Comparison of ENCODE assay signal across 8 cellular contexts in genomic region chrX:48575642-48576041, GRCh38. TPM values are rescaled to one million over a fixed set of nuclear protein-coding genes. Genes with fewer than 3 reads are reported as not detected.
DNase-seq lines count a peak whose midpoint lies in the region; ATAC-seq and TF ChIP-seq lines count a peak whose summit lies in the region.

No MANE protein-coding gene starts in this region.

- H3K4me1 ChIP-seq in RWPE2 (ENCODE audit: insufficient read depth, poor library complexity, severe bottlenecking) (peaks cover 20% of the 10 kb centered on the region), esophagus (ENCODE audit: control insufficient read depth in 2 of 2, insufficient read depth in 2 of 2, low read length in 1 of 2) (peaks cover 0 to 6% of the 10 kb centered on the region in 2 donors)

- 66 to 73% methylated on average over 13 of the region's 13 CpGs for WGBS in esophagus, 2 donors

- H3K4me1 Mint-ChIP-seq in progenitor cell of endocrine pancreas (ENCODE audit: low read depth), result peaks cover 9% of the 10 kb centered on the region

- H3K36me3 Mint-ChIP-seq in progenitor cell of endocrine pancreas (ENCODE audit: insufficient read depth), result peaks cover 22% of the 10 kb centered on the region

- ATAC-seq in RWPE2 (ENCODE audit: low read depth) (no peak), HG03442 (IDR thresholded peaks at IDR 0.05; ENCODE audit: unreplicated experiment) (no peak), HG03039 (IDR thresholded peaks at IDR 0.05; ENCODE audit: unreplicated experiment) (no peak)

- H3K27ac ChIP-seq in RWPE2 (ENCODE audit: poor library complexity, severe bottlenecking), result peak overlapping the region; percentile 91
- peak overlapping the region; percentile 40 to 97 for H3K27ac ChIP-seq in esophagus (ENCODE audit: low read depth in 2 of 2, low read length in 1 of 2)

- DNase-seq in GM12864 (ENCODE audit: low read depth) (no peak), RWPE2 (ENCODE audit: low spot score) (no peak), progenitor cell of endocrine pancreas (ENCODE audit: low spot score, unreplicated experiment) (no peak), T-helper 9 cell (no peak), EL (no peak)

- H3K27me3 Mint-ChIP-seq in progenitor cell of endocrine pancreas, result no peaks in the 10 kb centered on the region

- H3K4me3 Mint-ChIP-seq in progenitor cell of endocrine pancreas (ENCODE audit: low read depth), result peak overlapping the region; percentile 93

- H3K9me3 ChIP-seq in RWPE2 (ENCODE audit: severe bottlenecking), result no peaks in the 10 kb centered on the region
- H3K9me3 ChIP-seq in esophagus (ENCODE audit: control insufficient read depth in 2 of 2, insufficient read depth in 1 of 2, low read depth in 1 of 2, low read length in 1 of 2), result peaks cover 0 to 6% of the 10 kb centered on the region in 2 donors

- H3K27ac Mint-ChIP-seq in progenitor cell of endocrine pancreas, result peak overlapping the region; percentile 99

- H3K9me3 Mint-ChIP-seq in progenitor cell of endocrine pancreas (ENCODE audit: low read depth), result peaks cover 15% of the 10 kb centered on the region

- TF ChIP-seq CTCF in GM12864 (IDR thresholded peaks at IDR 0.05; ENCODE audit: low read depth, low read length, missing control alignments) (no peak), RWPE2 (IDR thresholded peaks at IDR 0.05; ENCODE audit: poor library complexity, severe bottlenecking) (no peak), progenitor cell of endocrine pancreas (IDR thresholded peaks at IDR 0.05; ENCODE audit: unreplicated experiment) (no peak)

- H3K36me3 ChIP-seq in RWPE2 (ENCODE audit: low read depth), result peaks cover 55% of the 10 kb centered on the region
- H3K36me3 ChIP-seq in esophagus (ENCODE audit: control insufficient read depth in 2 of 2, insufficient read depth in 2 of 2, low read length in 1 of 2), result peaks cover 3 to 20% of the 10 kb centered on the region in 2 donors

- H3K4me3 ChIP-seq in GM12864 (ENCODE audit: low read depth, low read length), result peak overlapping the region; percentile 90
- peak overlapping the region; percentile 80 for H3K4me3 ChIP-seq in RWPE2 (ENCODE audit: severe bottlenecking)
- peak overlapping the region; percentile 76 to 78 for H3K4me3 ChIP-seq in esophagus (ENCODE audit: low read depth in 1 of 2, low read length in 2 of 2)

- H3K27me3 ChIP-seq in RWPE2 (ENCODE audit: insufficient read depth, poor library complexity, severe bottlenecking) (no peaks in the 10 kb centered on the region), esophagus (ENCODE audit: control insufficient read depth in 1 of 2, insufficient read depth in 2 of 2, low read length in 2 of 2) (no peaks in the 10 kb centered on the region)

RNA-seq across cellular contexts. Expression of gene RBM3, which starts 1.4 kb away (rescaled TPM):
- polyA plus RNA-seq in esophagus, result 100 to 1,000 TPM; 134 to 205 TPM
- total RNA-seq in progenitor cell of endocrine pancreas, result 140 and 169 TPM in 2 replicates

RNA-seq across cellular contexts. Expression of gene WDR13, which starts 21.6 kb away (rescaled TPM):
- polyA plus RNA-seq in esophagus, result 10 to 100 TPM; 90.1 to 96.8 TPM
- 103 and 112 TPM in 2 replicates for total RNA-seq in progenitor cell of endocrine pancreas

RNA-seq across cellular contexts. Expression of gene TBC1D25, which starts 36.1 kb away (rescaled TPM):
- polyA plus RNA-seq in esophagus, result 1 to 10 TPM; 5.1 to 6.9 TPM
- 12.6 and 14.5 TPM in 2 replicates for total RNA-seq in progenitor cell of endocrine pancreas

RNA-seq across cellular contexts. Expression of gene EBP, which starts 54.0 kb away (rescaled TPM):
- polyA plus RNA-seq in esophagus, result 100 to 1,000 TPM; 151 to 179 TPM
- total RNA-seq in progenitor cell of endocrine pancreas, result 73.1 and 81.9 TPM in 2 replicates
